Comparison of ENCODE assay signal across 8 cellular contexts in the genomic region with DNA sequence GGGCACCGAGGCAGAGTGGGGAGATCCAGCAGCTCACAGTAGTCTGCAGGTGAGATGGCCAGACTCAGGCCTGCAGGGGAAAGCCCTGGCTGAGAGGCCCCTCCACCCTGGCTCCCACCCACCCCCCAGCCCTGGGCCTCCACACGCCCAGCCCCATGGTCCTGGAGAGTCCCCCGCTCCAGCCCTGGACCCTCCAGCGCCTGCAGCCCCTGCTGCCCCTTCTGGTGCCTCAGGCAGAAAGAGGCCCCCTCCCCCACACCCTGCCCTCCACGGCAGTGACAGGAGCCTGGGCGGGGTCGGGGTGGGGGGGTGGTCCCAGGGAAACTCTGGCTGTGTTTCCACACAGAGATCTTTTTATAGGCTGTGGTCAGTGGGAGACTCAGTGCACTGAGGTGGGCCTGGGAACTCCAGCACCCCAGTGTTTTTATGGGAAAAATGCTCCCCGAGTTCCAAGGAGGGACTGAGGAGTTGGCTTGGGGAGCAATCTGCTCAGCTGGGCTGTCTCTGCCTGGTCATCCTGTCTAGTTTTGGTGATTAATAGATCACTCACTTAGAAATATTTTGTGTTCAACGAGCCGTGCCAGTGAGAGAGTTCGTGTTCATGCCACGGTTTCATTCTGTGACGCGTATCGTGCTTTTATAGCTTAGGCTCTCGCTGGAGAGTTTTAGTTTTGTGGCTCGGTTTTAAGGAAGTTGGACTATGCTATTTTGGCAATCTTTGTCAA. TPM values are rescaled to one million over a fixed set of nuclear protein-coding genes. Genes with fewer than 3 reads are reported as not detected.
A peak's percentile ranks its signal among the peaks of the same experiment; 100 is the strongest.
DNase-seq lines count a peak whose midpoint lies in the region; ATAC-seq and TF ChIP-seq lines count a peak whose summit lies in the region.

No MANE protein-coding gene starts in this region.

- peak; percentile 65 for ATAC-seq in GM21515 (IDR thresholded peaks at IDR 0.05; ENCODE audit: unreplicated experiment)
- peak; percentile 55 for ATAC-seq in aorta (ENCODE audit: low FRiP score)
- ATAC-seq in HG03045 (IDR thresholded peaks at IDR 0.05; ENCODE audit: unreplicated experiment): no peak

- H2AK5ac ChIP-seq in mesendoderm (ENCODE audit: low read length): no peak overlapping the region

- H3K79me1 ChIP-seq in mesendoderm (ENCODE audit: low read length): no peaks in the 10 kb centered on the region

- no peak overlapping the region for H4K8ac ChIP-seq in mesendoderm (ENCODE audit: low read depth, low read length)

- TF ChIP-seq CTCF in breast epithelium (IDR thresholded peaks at IDR 0.05): no peak

- H3K36me3 ChIP-seq in breast epithelium: no peaks in the 10 kb centered on the region
- H3K36me3 ChIP-seq in mesendoderm (ENCODE audit: control insufficient read depth, insufficient read depth, low read length): no peaks in the 10 kb centered on the region
- H3K36me3 ChIP-seq in aorta (ENCODE audit: control insufficient read depth in 1 of 2, insufficient read depth in 2 of 2, low read length in 1 of 2): no peaks in the 10 kb centered on the region

- H3K56ac ChIP-seq in mesendoderm (ENCODE audit: low read length): peak overlapping the region; percentile 38

- H3K4me2 ChIP-seq in mesendoderm (ENCODE audit: low read length): peak overlapping the region; percentile 32

- intact Hi-C loops in breast epithelium (cut with DNase I; ENCODE audit: low total_unique reads) (no loop called here), aorta (cut with DNase I) (loop anchor here in 1 of 2 donors (2.0 kb wide), 1 partner anchor 18 kb away; no protein-coding TSS in a partner anchor)

- H3K27me3 ChIP-seq in breast epithelium (no peaks in the 10 kb centered on the region), mesendoderm (ENCODE audit: insufficient read depth, low read length, poor library complexity) (no peaks in the 10 kb centered on the region), aorta (ENCODE audit: control insufficient read depth in 1 of 2, insufficient read depth in 2 of 2, low read length in 1 of 2) (no peaks in the 10 kb centered on the region)

- TF ChIP-seq POLR2A in breast epithelium (IDR thresholded peaks at IDR 0.05): no peak

- H3K18ac ChIP-seq in mesendoderm (ENCODE audit: low read length): no peak overlapping the region

- no peak overlapping the region for H3K4ac ChIP-seq in mesendoderm (ENCODE audit: low read depth, low read length)

- H3K9me3 ChIP-seq in breast epithelium: no peaks in the 10 kb centered on the region
- no peaks in the 10 kb centered on the region for H3K9me3 ChIP-seq in aorta (ENCODE audit: control insufficient read depth, low read length)

- peak overlapping the region; percentile 21 to 60 (median 35) for H3K4me3 ChIP-seq in breast epithelium
- no peak overlapping the region for H3K4me3 ChIP-seq in mesendoderm (ENCODE audit: low read length)
- H3K4me3 ChIP-seq in aorta (ENCODE audit: low read length in 2 of 2): no peak overlapping the region

- peaks cover 7 to 9% of the 10 kb centered on the region in 2 donors for H3K4me1 ChIP-seq in breast epithelium
- H3K4me1 ChIP-seq in mesendoderm (ENCODE audit: control insufficient read depth, low read depth, low read length): peaks cover 9% of the 10 kb centered on the region
- H3K4me1 ChIP-seq in aorta (ENCODE audit: control insufficient read depth in 1 of 2, insufficient read depth in 2 of 2, low read length in 2 of 2): no peaks in the 10 kb centered on the region

- H2BK5ac ChIP-seq in mesendoderm (ENCODE audit: low read length): no peak overlapping the region

- no peak overlapping the region for H2BK120ac ChIP-seq in mesendoderm (ENCODE audit: low read depth, low read length)

- H2BK15ac ChIP-seq in mesendoderm (replicated peaks; ENCODE audit: low read depth): no peak overlapping the region

- no peak overlapping the region for H4K5ac ChIP-seq in mesendoderm (ENCODE audit: low read length)

- H3K9ac ChIP-seq in mesendoderm (ENCODE audit: low read length): no peak overlapping the region

- no CpG with 5 or more reads among the region's 17 CpGs for WGBS in mesendoderm (ENCODE audit: extremely low coverage, insufficient coverage, low lambda C conversion rate)
- 8 to 14% methylated on average over 16 to 17 of the region's 17 CpGs for WGBS in aorta, 2 donors

- DNase-seq in CD1c-positive myeloid dendritic cell (ENCODE audit: extremely low spot score): peak; percentile 91
- peak; percentile 20 for DNase-seq in KG1 (lab: John Stamatoyannopoulos, UW)
- no peak for DNase-seq in breast epithelium (ENCODE audit: low spot score in 2 of 2)
- no peak for DNase-seq in mesendoderm
- DNase-seq in aorta: peak in 1 of 2 donors; percentile 76
- DNase-seq in DMS114 treated with DMSO at 0.1 percent for 48 hours (lab: John Stamatoyannopoulos, UW; ENCODE audit: unreplicated experiment): no peak

- H3K79me2 ChIP-seq in mesendoderm (ENCODE audit: control insufficient read depth, insufficient read depth, low read length): no peaks in the 10 kb centered on the region

- no peak overlapping the region for H3K23ac ChIP-seq in mesendoderm (ENCODE audit: low read length)

- H3K27ac ChIP-seq in breast epithelium (peak overlapping the region; percentile 81 to 90), mesendoderm (ENCODE audit: low read depth, low read length) (no peak overlapping the region), aorta (ENCODE audit: low read depth in 1 of 2, low read length in 2 of 2) (peak overlapping the region; percentile 34 to 72)

RNA-seq across cellular contexts. Expression of gene HGFAC, which starts 53.1 kb away (rescaled TPM):
- total RNA-seq in breast epithelium (1 to 10 TPM in 1 of 3 donors, under 1 TPM in 1, not detected in 1; 0.59 to 1.3 TPM), aorta (under 1 TPM; 0.18 to 0.49 TPM)
- 0.10 TPM for polyA plus RNA-seq in mesendoderm (2013, experiment 1 of 2)
- 0.06 TPM for polyA plus RNA-seq in mesendoderm (2013, experiment 2 of 2)
- 1 to 10 TPM; 1.5 to 2.1 TPM for polyA plus RNA-seq in aorta

Comparison
In these comparisons a context has a peak if more than half of its experiments do, and no peak if none do; other contexts are left out.
1. DNase-seq: peak in CD1c-positive myeloid dendritic cell (single experiment) and KG1 (single experiment); none in breast epithelium (0 of 2), mesendoderm (single experiment) and DMS114 treated with DMSO at 0.1 percent for 48 hours (single experiment).
2. H3K4me3 ChIP-seq: peak in breast epithelium (3 of 3); none in mesendoderm (single experiment) and aorta (0 of 2).